8 cellular contexts compared by ENCODE assay signal in genomic region chr5:40797273-40798011, GRCh38. TPM values are rescaled to one million over a fixed set of nuclear protein-coding genes. Genes with fewer than 3 reads are reported as not detected.
DNase-seq lines count a peak whose midpoint lies in the region; ATAC-seq and TF ChIP-seq lines count a peak whose summit lies in the region.

No MANE protein-coding gene starts in this region.

- H3K4me3 ChIP-seq in choroid plexus epithelial cell (ENCODE audit: low read depth, low read length), result peak overlapping the region; percentile 94

- TF ChIP-seq CTCF in choroid plexus epithelial cell (conservative IDR thresholded peaks at IDR 0.05; ENCODE audit: low read depth, low read length), result no peak

- peak; percentile 43 for ATAC-seq in GM18873 (IDR thresholded peaks at IDR 0.05; ENCODE audit: low FRiP score, unreplicated experiment)
- peak; percentile 36 for ATAC-seq in HG03159 (IDR thresholded peaks at IDR 0.05; ENCODE audit: unreplicated experiment)

- peak; percentile 65 for DNase-seq in A172 (ENCODE audit: low spot score)
- peak; percentile 67 to 91 for DNase-seq in NCI-H446 (lab: John Stamatoyannopoulos, UW)
- DNase-seq in activated CD4-positive, alpha-beta T cell treated with anti-CD3 and anti-CD28 coated beads for 24 hours (ENCODE audit: low read depth in 2 of 2), result peak; percentile 48 to 69
- peak; percentile 86 for DNase-seq in choroid plexus epithelial cell (ENCODE audit: low read depth)
- DNase-seq in left kidney (ENCODE audit: low read depth, low spot score), result peak; percentile 86
- peak; percentile 76 for DNase-seq in stimulated activated CD4-positive, alpha-beta T cell treated with anti-CD3 and anti-CD28 coated beads, Interleukin-1b, Interleukin-23, amount 100 ng/mL, for 48 hours

RNA-seq across cellular contexts. Expression of gene PRKAA1, which starts 0.7 kb away (rescaled TPM):
- total RNA-seq in A172 (2014; rRNA removed; shearing (Covaris generic)), result 81.2 and 83.5 TPM in 2 replicates

RNA-seq across cellular contexts. Expression of gene RPL37, which starts 37.6 kb away (rescaled TPM):
- 93.4 and 728 TPM in 2 replicates for total RNA-seq in A172 (2014; rRNA removed; shearing (Covaris generic))

RNA-seq across cellular contexts. Expression of gene TTC33, which starts 41.7 kb away (rescaled TPM):
- total RNA-seq in A172 (2014; rRNA removed; shearing (Covaris generic)), result 24.4 and 27.6 TPM in 2 replicates

RNA-seq across cellular contexts. Expression of gene CARD6, which starts 43.7 kb away (rescaled TPM):
- 8.5 and 10.3 TPM in 2 replicates for total RNA-seq in A172 (2014; rRNA removed; shearing (Covaris generic))

Comparison
In these comparisons a context has a peak if more than half of its experiments do, and no peak if none do; other contexts are left out.
1. Peak in every context shown above with its lines: DNase-seq, ATAC-seq and H3K4me3 ChIP-seq.